ENCODE assay signal across 9 cellular contexts in the genomic region with DNA sequence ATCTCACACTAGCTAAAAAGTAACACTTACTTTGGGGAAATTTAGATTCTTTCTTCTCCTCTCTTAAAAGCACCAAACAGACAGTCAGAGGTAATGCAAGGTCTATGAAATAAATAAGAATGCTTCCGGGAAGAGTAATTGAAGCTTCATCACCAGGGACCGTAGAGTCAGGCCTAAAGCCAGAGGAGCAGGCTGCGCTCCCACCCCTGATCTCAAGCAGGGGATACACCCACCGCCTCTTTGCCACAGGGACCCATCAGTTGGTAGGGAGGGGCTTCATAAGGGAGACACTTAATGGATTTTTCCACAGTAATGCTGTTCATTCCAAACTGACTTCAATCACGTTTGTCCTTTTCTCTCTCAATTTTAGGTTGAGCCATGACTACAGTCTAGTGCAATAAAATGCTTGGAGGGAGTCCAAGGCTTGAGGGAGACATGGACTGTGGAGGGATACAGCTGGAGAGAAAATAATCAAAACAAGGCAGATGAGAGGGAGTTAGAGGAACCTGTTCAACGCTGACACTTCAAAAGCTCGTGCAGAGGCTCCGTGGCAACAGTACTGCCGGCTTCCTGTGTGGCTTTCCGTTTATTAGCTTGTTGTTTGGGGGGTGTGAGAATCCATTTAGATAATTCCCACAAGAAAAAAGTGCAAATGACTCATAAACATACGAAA.
DNase-seq lines count a peak whose midpoint lies in the region; ATAC-seq lines count a peak whose summit lies in the region.
"Had no signal": no experiment of that assay in that cellular context is flagged by ENCODE, and none has a peak within 500 bp of the region (broad histone marks: within the 10 kb centered on the region; RNA-seq: fewer than 3 reads in every experiment).

No MANE protein-coding gene starts in this region.

- peak; percentile 48 for DNase-seq in GM04504 (ENCODE audit: low read depth)
- DNase-seq in NCI-H2029 treated with DMSO at 0.1 percent for 48 hours (lab: John Stamatoyannopoulos, UW), result peak; percentile 45
- DNase-seq in dermis blood vessel endothelial cell, result peak; percentile 39
- DNase-seq in renal cortical epithelial cell (ENCODE audit: low read depth), result peak; percentile 9
- no peak for DNase-seq in T-helper 1 cell
- no peak for DNase-seq in amniotic stem cell (lab: John Stamatoyannopoulos, UW)
- DNase-seq: dorsolateral prefrontal cortex had no signal

- ATAC-seq in GM19324 (IDR thresholded peaks at IDR 0.05; ENCODE audit: low FRiP score, unreplicated experiment), result no peak
- ATAC-seq: stimulated activated memory B cell treated with anti-CD40 and anti-IgM and Interleukin-4, amounts not matched to agents 10 μg/mL and 1 μg/mL and 100 μg/mL, for 72 hours had no signal

Comparison
In these comparisons a context has a peak if more than half of its experiments do, and no peak if none do; other contexts are left out.
1. DNase-seq: peak in GM04504 (single experiment), NCI-H2029 treated with DMSO at 0.1 percent for 48 hours (single experiment), dermis blood vessel endothelial cell (single experiment) and renal cortical epithelial cell (single experiment); none in T-helper 1 cell (0 of 5) and amniotic stem cell (single experiment).